12 cellular contexts compared by ENCODE assay signal in the genomic region with DNA sequence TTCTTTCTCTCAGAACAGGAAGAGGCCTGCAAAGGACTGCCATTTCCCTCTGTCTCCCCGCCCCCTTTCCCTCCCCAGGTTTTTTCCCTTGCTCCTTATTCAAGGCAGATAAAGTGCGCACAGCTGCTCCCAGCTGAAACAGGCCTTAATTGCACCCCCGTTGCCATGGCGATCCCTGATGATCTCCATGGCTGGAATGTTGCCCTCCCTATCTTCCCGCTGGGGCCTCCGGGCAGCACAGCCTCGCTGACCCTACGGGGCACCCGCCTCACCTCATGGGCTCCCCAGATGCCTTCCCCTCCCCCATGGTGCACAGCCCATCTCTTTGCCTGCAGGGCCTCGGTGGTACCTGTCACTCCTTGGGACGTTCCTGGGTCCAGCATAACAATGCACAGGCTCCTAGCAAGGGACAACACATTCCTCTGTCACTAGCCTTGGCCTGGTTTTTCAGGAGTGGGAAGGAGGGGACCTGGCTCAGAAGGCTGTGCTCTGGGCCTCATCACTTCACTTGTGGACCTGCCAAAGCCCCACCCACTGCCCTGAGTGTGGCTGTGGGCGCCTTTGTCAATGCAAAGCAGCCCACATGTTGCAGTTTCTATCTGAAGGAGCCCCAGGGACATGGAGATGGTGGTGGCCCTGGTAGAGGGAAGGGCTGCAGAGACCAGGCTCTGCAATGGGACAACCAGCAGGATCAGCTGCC.
DNase-seq lines count a peak whose midpoint lies in the region; ATAC-seq and TF ChIP-seq lines count a peak whose summit lies in the region.
"Had no signal": no experiment of that assay in that cellular context is flagged by ENCODE, and none has a peak within 500 bp of the region (broad histone marks: within the 10 kb centered on the region; RNA-seq: fewer than 3 reads in every experiment).

No MANE protein-coding gene starts in this region.

- WGBS in body of pancreas, 2 donors = 33 to 40% methylated on average over 6 to 12 of the region's 12 CpGs

- peaks cover 59% of the 10 kb centered on the region for H3K4me1 Mint-ChIP-seq in nephron

- no peaks in the 10 kb centered on the region for H3K36me3 ChIP-seq in body of pancreas (replicated peaks in 1 of 2; ENCODE audit: insufficient read depth in 1 of 2, low read depth in 2 of 2)
- H3K36me3 ChIP-seq: breast epithelium had no signal

- peaks cover 18% of the 10 kb centered on the region for H3K4me1 ChIP-seq in body of pancreas

- TF ChIP-seq CTCF in body of pancreas (IDR thresholded peaks at IDR 0.05) = no peak
- TF ChIP-seq CTCF in nephron (IDR thresholded peaks at IDR 0.05; ENCODE audit: unreplicated experiment in 3 of 3) = no peak

- ATAC-seq in body of pancreas (no peak), HG03025 (IDR thresholded peaks at IDR 0.05; ENCODE audit: low FRiP score, unreplicated experiment) (no peak)
- ATAC-seq: HCT116 had no signal

- H3K9me3 ChIP-seq in body of pancreas = no peaks in the 10 kb centered on the region
- H3K9me3 ChIP-seq: breast epithelium had no signal

- peak overlapping the region; percentile 74 to 89 (median 86) for H3K27ac Mint-ChIP-seq in nephron

- peaks cover 14% of the 10 kb centered on the region for H3K27me3 Mint-ChIP-seq in nephron (ENCODE audit: low read depth)

- no peaks in the 10 kb centered on the region for H3K9me3 Mint-ChIP-seq in nephron

- H3K4me3 Mint-ChIP-seq in nephron = peak overlapping the region in 2 of 3 experiments; percentile 21 to 45

- no peak overlapping the region for H3K4me3 ChIP-seq in body of pancreas
- H3K4me3 ChIP-seq: breast epithelium had no signal

- H3K36me3 Mint-ChIP-seq in nephron (ENCODE audit: low read depth) = no peaks in the 10 kb centered on the region

- TF ChIP-seq POLR2A in body of pancreas (IDR thresholded peaks at IDR 0.05) = no peak

- no peaks in the 10 kb centered on the region for H3K27me3 ChIP-seq in body of pancreas

- intact Hi-C loops in body of pancreas (cut with DNase I) = no loop called here

- DNase-seq in ELF-1 (ENCODE audit: low read depth, low spot score) (peak; percentile 96), NCI-H146 treated with DMSO at 0.1 percent for 48 hours (lab: John Stamatoyannopoulos, UW; ENCODE audit: unreplicated experiment) (peak; percentile 98), body of pancreas (peak in 3 of 4 donors; percentile 24 to 49 (median 35)), KG1 (lab: John Stamatoyannopoulos, UW) (no peak), HPDE6-E6E7 (ENCODE audit: extremely low spot score) (no peak), GOT3 (lab: John Stamatoyannopoulos, UW) (no peak)
- DNase-seq: DND-41 had no signal

- no peak overlapping the region for H3K27ac ChIP-seq in body of pancreas
- H3K27ac ChIP-seq: breast epithelium, HL-60 had no signal

Comparison
In these comparisons a context has a peak if more than half of its experiments do, and no peak if none do; other contexts are left out.
1. DNase-seq: peak in ELF-1 (single experiment), NCI-H146 treated with DMSO at 0.1 percent for 48 hours (single experiment) and body of pancreas (3 of 4); none in KG1 (single experiment), HPDE6-E6E7 (single experiment) and GOT3 (single experiment).